1 cellular context compared by ENCODE assay signal in genomic region chr6:99520855-99521556, GRCh38.
TF ChIP-seq lines count a peak whose summit lies in the region.

No MANE protein-coding gene starts in this region.

TF ChIP-seq in K562, 482 proteins besides CTCF, POLR2A, EP300 and RAD21 (continued from another document and continues in another):
- TF ChIP-seq ZBTB40 (IDR thresholded peaks at IDR 0.05) = peak; percentile 62
- no peak for TF ChIP-seq ZBTB40 (CRISPR knock-in tag; IDR thresholded peaks at IDR 0.05)
- peak in 1 of 2 experiments; percentile 55; a peak in 2 of 4 replicates for TF ChIP-seq ZMIZ1 (IDR thresholded peaks at IDR 0.05; ENCODE audit: low read depth in 2 of 2, low read length in 2 of 2)
- peak; percentile 75 for TF ChIP-seq PHF20 (IDR thresholded peaks at IDR 0.05; ENCODE audit: partially characterized antibody)
- TF ChIP-seq SIRT6 (IDR thresholded peaks at IDR 0.05; ENCODE audit: low read depth, low read length) = no peak
- peak; percentile 90 for TF ChIP-seq SPI1 (IDR thresholded peaks at IDR 0.05; ENCODE audit: borderline replicate concordance, low read depth, low read length)
- TF ChIP-seq BACH1 (tag; IDR thresholded peaks at IDR 0.05) = no peak
- TF ChIP-seq UBTF (IDR thresholded peaks at IDR 0.05; ENCODE audit: borderline replicate concordance in 1 of 2, low read depth in 2 of 2, low read length in 2 of 2) = peak; percentile 75 to 94; a peak in 3 of 4 replicates
- TF ChIP-seq DNMT1 (IDR thresholded peaks at IDR 0.05) = no peak
- peak; percentile 55 for TF ChIP-seq HNRNPLL (IDR thresholded peaks at IDR 0.05; ENCODE audit: low read depth, low read length, poor library complexity, severe bottlenecking)
- no peak for TF ChIP-seq MCM2 (IDR thresholded peaks at IDR 0.05; ENCODE audit: low read depth)
- TF ChIP-seq RBFOX2 (IDR thresholded peaks at IDR 0.05; ENCODE audit: low read depth, low read length) = peak; percentile 98
- TF ChIP-seq THAP12 (CRISPR knock-in tag; IDR thresholded peaks at IDR 0.05) = peak; percentile 66
- peak; percentile 6; the same call in 1 of the 2 replicates for TF ChIP-seq KDM2B (CRISPR knock-in tag; IDR thresholded peaks at IDR 0.05)
- 0 out of 2 replicates have a peak, but pooled peaks have one; percentile 23 for TF ChIP-seq XRCC5 (IDR thresholded peaks at IDR 0.05; ENCODE audit: low read depth, low read length)
- peak in 1 of 2 experiments; percentile 56; a peak in 1 of 4 replicates for TF ChIP-seq KDM4B (IDR thresholded peaks at IDR 0.05; ENCODE audit: borderline replicate concordance in 2 of 2, low read depth in 1 of 2)
- TF ChIP-seq TBP (optimal IDR thresholded peaks at IDR 0.05; ENCODE audit: low read depth, low read length) = peak; percentile 88
- peak; percentile 83 for TF ChIP-seq POLR2AphosphoS5 (IDR thresholded peaks at IDR 0.05; ENCODE audit: control insufficient read depth, insufficient read depth, low read depth, low read length)
- TF ChIP-seq HDAC1 (IDR thresholded peaks at IDR 0.05) = 0 out of 4 replicates have a peak, but pooled peaks of 1 of the 2 experiments have one; percentile 25
- no peak for TF ChIP-seq SNRNP70 (optimal IDR thresholded peaks at IDR 0.05; ENCODE audit: low read depth, low read length)
- TF ChIP-seq BRD4 (IDR thresholded peaks at IDR 0.05) = peak; percentile 66; the same call in 1 of the 2 replicates
- 0 out of 2 replicates have a peak, but pooled peaks have one; percentile 7 for TF ChIP-seq ILF3 (IDR thresholded peaks at IDR 0.05; ENCODE audit: borderline replicate concordance)
- no peak for TF ChIP-seq KLF10 (CRISPR knock-in tag; IDR thresholded peaks at IDR 0.05)
- peak; percentile 39; the same call in 1 of the 2 replicates for TF ChIP-seq CHAMP1 (IDR thresholded peaks at IDR 0.05)
- no peak for TF ChIP-seq ZNF75A (CRISPR knock-in tag; IDR thresholded peaks at IDR 0.05)
- no peak for TF ChIP-seq ZNF277 (CRISPR knock-in tag; IDR thresholded peaks at IDR 0.05; ENCODE audit: borderline replicate concordance)
- peak; percentile 65; the same call in 1 of the 2 replicates for TF ChIP-seq CBX1 (IDR thresholded peaks at IDR 0.05; ENCODE audit: low read depth)
- TF ChIP-seq MAZ (CRISPR knock-in tag; conservative IDR thresholded peaks at IDR 0.05 in 1 of 2, IDR thresholded peaks at IDR 0.05 in 1 of 2) = peak in 1 of 2 experiments; percentile 58; a peak in 2 of 4 replicates
- TF ChIP-seq MTA3 (IDR thresholded peaks at IDR 0.05; ENCODE audit: borderline replicate concordance) = peak; percentile 53; the same call in 1 of the 2 replicates
- 0 out of 4 replicates have a peak, but pooled peaks of 1 of the 2 experiments have one; percentile 41 for TF ChIP-seq MLLT1 (IDR thresholded peaks at IDR 0.05)
